In the genomic region with DNA sequence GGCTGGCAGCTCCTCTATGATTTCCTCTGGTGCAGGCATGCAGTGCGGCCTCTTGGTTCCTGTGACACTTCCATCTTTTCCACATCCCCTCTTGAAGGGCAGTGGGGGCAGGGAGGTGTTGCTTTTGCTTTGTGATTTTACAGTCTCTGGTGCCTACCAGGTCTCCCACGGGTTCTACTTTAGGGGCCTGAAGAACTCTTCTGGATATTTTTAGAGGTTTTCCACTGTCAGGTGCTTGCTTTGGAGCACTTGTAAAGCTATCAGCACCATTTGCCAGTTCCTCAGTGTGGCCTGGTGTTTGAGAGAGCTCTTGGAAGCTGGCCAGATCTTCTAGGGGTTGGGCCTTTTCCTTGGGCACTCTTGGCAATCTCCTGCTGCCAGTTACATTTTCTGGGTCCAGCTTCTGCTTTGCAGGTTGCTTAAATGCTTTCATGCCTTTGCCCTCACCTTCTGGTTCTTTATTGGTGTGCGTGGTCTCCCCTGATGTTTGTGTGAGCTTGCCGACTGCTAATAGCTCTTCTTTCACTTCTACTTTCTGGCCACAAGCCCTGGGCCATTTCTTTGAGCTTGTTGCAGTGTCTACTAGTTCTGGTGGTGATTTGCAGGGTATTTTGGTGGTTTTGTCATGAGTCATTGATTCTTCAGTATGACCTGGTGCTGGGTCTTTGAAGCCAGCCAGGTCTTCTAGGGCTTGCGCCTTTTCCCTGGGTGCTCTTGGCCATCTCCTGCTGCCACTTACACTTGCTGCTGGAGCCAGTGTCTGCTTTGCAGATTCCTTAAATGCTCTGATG, we compare ENCODE assay signal across 8 cellular contexts. TPM values are rescaled to one million over a fixed set of nuclear protein-coding genes. Genes with fewer than 3 reads are reported as not detected.
DNase-seq lines count a peak whose midpoint lies in the region; ATAC-seq and TF ChIP-seq lines count a peak whose summit lies in the region.

No MANE protein-coding gene starts in this region.

- no peak overlapping the region for H3K4me2 ChIP-seq in osteoblast (ENCODE audit: insufficient read depth, low read length)

- peaks cover 0 to 1% (median 0%) of the 10 kb centered on the region in 11 donors for H3K9me3 Mint-ChIP-seq in naive thymus-derived CD4-positive, alpha-beta T cell

- no peak overlapping the region for H3K27ac ChIP-seq in naive thymus-derived CD4-positive, alpha-beta T cell (ENCODE audit: low read depth, low read length)
- H3K27ac ChIP-seq in osteoblast (ENCODE audit: low read depth, low read length): no peak overlapping the region

- CTCF ChIA-PET in naive thymus-derived CD4-positive, alpha-beta T cell (lab: Charles Lee): interaction anchor here (0.6 kb wide), 1 partner anchor 80 kb away, joined by 3 read pairs; no protein-coding TSS in a partner anchor

- intact Hi-C loops in naive thymus-derived CD4-positive, alpha-beta T cell (cut with micrococcal nuclease): no loop called here

- H3K4me3 ChIP-seq in naive thymus-derived CD4-positive, alpha-beta T cell (ENCODE audit: low read length): no peak overlapping the region
- H3K4me3 ChIP-seq in osteoblast (ENCODE audit: insufficient read depth, low read length): no peak overlapping the region

- H3K4me3 Mint-ChIP-seq in naive thymus-derived CD4-positive, alpha-beta T cell: peak overlapping the region in 1 of 10 donors; percentile 22

- no peak for TF ChIP-seq CTCF in osteoblast (IDR thresholded peaks at IDR 0.05; ENCODE audit: extremely low read depth, low read depth, low read length)

- peak overlapping the region in 1 of 9 donors; percentile 65 for H3K27ac Mint-ChIP-seq in naive thymus-derived CD4-positive, alpha-beta T cell

- ATAC-seq in GM18909 (IDR thresholded peaks at IDR 0.05; ENCODE audit: poor library complexity, unreplicated experiment) (peak; percentile 98), HG03060 (IDR thresholded peaks at IDR 0.05; ENCODE audit: low read depth, unreplicated experiment) (peak; percentile 99), left lobe of liver (no peak)
- ATAC-seq in naive thymus-derived CD4-positive, alpha-beta T cell: peak; percentile 54

- H3K36me3 Mint-ChIP-seq in naive thymus-derived CD4-positive, alpha-beta T cell: peaks cover 0 to 4% (median 2%) of the 10 kb centered on the region in 5 donors

- H3K36me3 ChIP-seq in naive thymus-derived CD4-positive, alpha-beta T cell (ENCODE audit: control insufficient read depth in 2 of 3, insufficient read depth in 3 of 3, low read length in 3 of 3): no peaks in the 10 kb centered on the region
- no peaks in the 10 kb centered on the region for H3K36me3 ChIP-seq in osteoblast (ENCODE audit: insufficient read depth, low read length)

- H3K79me2 ChIP-seq in osteoblast (ENCODE audit: insufficient read depth, low read length): no peaks in the 10 kb centered on the region

- H3K27me3 ChIP-seq in naive thymus-derived CD4-positive, alpha-beta T cell (ENCODE audit: control insufficient read depth in 2 of 2, insufficient read depth in 2 of 2, low read length in 2 of 2): no peaks in the 10 kb centered on the region
- H3K27me3 ChIP-seq in osteoblast (ENCODE audit: insufficient read depth, low read length): no peaks in the 10 kb centered on the region

- POLR2A ChIA-PET in naive thymus-derived CD4-positive, alpha-beta T cell (lab: Charles Lee): no interaction called here

- H3K9me3 ChIP-seq in naive thymus-derived CD4-positive, alpha-beta T cell (ENCODE audit: control insufficient read depth in 2 of 3, low read length in 3 of 3): no peaks in the 10 kb centered on the region
- no peaks in the 10 kb centered on the region for H3K9me3 ChIP-seq in osteoblast (ENCODE audit: low read depth, low read length)

- peaks cover 0 to 16% (median 0%) of the 10 kb centered on the region in 7 donors for H3K4me1 Mint-ChIP-seq in naive thymus-derived CD4-positive, alpha-beta T cell

- H2AFZ ChIP-seq in osteoblast (ENCODE audit: low read length): no peak overlapping the region

- DNase-seq in AML-193 (lab: John Stamatoyannopoulos, UW) (peak; percentile 1 to 2), RPMI8226 (peak; percentile 86), left lobe of liver (ENCODE audit: low spot score) (no peak), osteoblast (ENCODE audit: insufficient read length, low spot score, missing footprints) (no peak), SHP77 treated with DMSO at 0.1 percent for 48 hours (lab: John Stamatoyannopoulos, UW) (no peak)
- DNase-seq in naive thymus-derived CD4-positive, alpha-beta T cell: no peak

- no peaks in the 10 kb centered on the region for H4K20me1 ChIP-seq in osteoblast (ENCODE audit: insufficient read depth, low read length)

- no peaks in the 10 kb centered on the region for H3K4me1 ChIP-seq in naive thymus-derived CD4-positive, alpha-beta T cell (ENCODE audit: control insufficient read depth in 2 of 2, insufficient read depth in 2 of 2, low read length in 2 of 2)
- no peaks in the 10 kb centered on the region for H3K4me1 ChIP-seq in osteoblast (ENCODE audit: insufficient read depth, low read length)

- no peaks in the 10 kb centered on the region for H3K27me3 Mint-ChIP-seq in naive thymus-derived CD4-positive, alpha-beta T cell

RNA-seq across cellular contexts. Expression of a gene that starts 11.4 kb away (rescaled TPM):
- 1 to 10 TPM; 2.1 to 7.2 (median 2.3) TPM for total RNA-seq in naive thymus-derived CD4-positive, alpha-beta T cell
- 1 to 10 TPM; 3.0 to 3.1 TPM for polyA plus RNA-seq in naive thymus-derived CD4-positive, alpha-beta T cell
- total RNA-seq in left lobe of liver: 6.6 TPM
- total RNA-seq in osteoblast: 6.5 and 8.0 TPM in 2 replicates

RNA-seq across cellular contexts. Expression of a gene that starts 16.9 kb away (rescaled TPM):
- 1 to 10 TPM; 2.1 to 6.9 (median 5.8) TPM for total RNA-seq in naive thymus-derived CD4-positive, alpha-beta T cell
- polyA plus RNA-seq in naive thymus-derived CD4-positive, alpha-beta T cell: under 1 TPM; 0.77 to 0.86 TPM
- 1.8 TPM for total RNA-seq in left lobe of liver
- total RNA-seq in osteoblast: 4.7 and 5.6 TPM in 2 replicates

Comparison
In these comparisons a context has a peak if more than half of its experiments do, and no peak if none do; other contexts are left out.
1. DNase-seq: peak in AML-193 (2 of 2) and RPMI8226 (single experiment); none in naive thymus-derived CD4-positive, alpha-beta T cell (0 of 9), left lobe of liver (single experiment), osteoblast (single experiment) and SHP77 treated with DMSO at 0.1 percent for 48 hours (single experiment).